Comparison of ENCODE assay signal across 15 cellular contexts in genomic region chr10:13706175-13706574, GRCh38.
A peak's percentile ranks its signal among the peaks of the same experiment; 100 is the strongest.
DNase-seq lines count a peak whose midpoint lies in the region; ATAC-seq and TF ChIP-seq lines count a peak whose summit lies in the region.
"Had no signal": no experiment of that assay in that cellular context is flagged by ENCODE, and none has a peak within 500 bp of the region (broad histone marks: within the 10 kb centered on the region; RNA-seq: fewer than 3 reads in every experiment).

No MANE protein-coding gene starts in this region.

- H3K79me2 ChIP-seq in osteoblast (ENCODE audit: insufficient read depth, low read length), result peaks cover 68% of the 10 kb centered on the region

- no peaks in the 10 kb centered on the region for H4K20me1 ChIP-seq in BLaER1 treated with 17β-estradiol and CSF1 and Interleukin-3, amounts not matched to agents 10 nM and 100 nM
- H4K20me1 ChIP-seq in osteoblast (ENCODE audit: insufficient read depth, low read length), result peaks cover 20% of the 10 kb centered on the region

- H3K9ac ChIP-seq in BLaER1 treated with 17β-estradiol and CSF1 and Interleukin-3, amounts not matched to agents 10 nM and 100 nM, result peak overlapping the region in 5 of 11 experiments; percentile 62 to 70 (median 69); a peak in 6 of 22 replicates
- no peak overlapping the region for H3K9ac ChIP-seq in SK-N-MC (ENCODE audit: insufficient read length)

- peak overlapping the region in 7 of 10 experiments; percentile 51 to 72 (median 59); a peak in 12 of 20 replicates for H3K4me3 ChIP-seq in BLaER1 treated with 17β-estradiol and CSF1 and Interleukin-3, amounts not matched to agents 10 nM and 100 nM
- H3K4me3 ChIP-seq in SK-N-MC, result peak overlapping the region; percentile 77; the same call in 1 of the 2 replicates
- peak overlapping the region; percentile 96 for H3K4me3 ChIP-seq in fibroblast of mammary gland (ENCODE audit: control insufficient read depth, low read depth, low read length)
- peak overlapping the region; percentile 84 for H3K4me3 ChIP-seq in osteoblast (ENCODE audit: insufficient read depth, low read length)
- H3K4me3 ChIP-seq: HAP-1 had no signal

- TF ChIP-seq CTCF in fibroblast of mammary gland (conservative IDR thresholded peaks at IDR 0.05; ENCODE audit: control insufficient read depth, insufficient read depth, low read depth, low read length) (no peak), osteoblast (IDR thresholded peaks at IDR 0.05; ENCODE audit: extremely low read depth, low read depth, low read length) (no peak)

- no peaks in the 10 kb centered on the region for H3K9me3 ChIP-seq in BLaER1 treated with 17β-estradiol and CSF1 and Interleukin-3, amounts not matched to agents 10 nM and 100 nM (replicated peaks in 1 of 11)
- H3K9me3 ChIP-seq in SK-N-MC (ENCODE audit: low read depth, low read length), result no peaks in the 10 kb centered on the region
- H3K9me3 ChIP-seq in osteoblast (ENCODE audit: low read depth, low read length), result no peaks in the 10 kb centered on the region
- H3K9me3 ChIP-seq: HAP-1, neutrophil had no signal

- H3K27ac ChIP-seq in BLaER1 treated with 17β-estradiol and CSF1 and Interleukin-3, amounts not matched to agents 10 nM and 100 nM, result no peak overlapping the region
- no peak overlapping the region for H3K27ac ChIP-seq in SK-N-MC
- peak overlapping the region; percentile 51 for H3K27ac ChIP-seq in osteoblast (ENCODE audit: low read depth, low read length)
- H3K27ac ChIP-seq: HL-60, neutrophil had no signal

- no peak for ATAC-seq in activated CD4-positive, CD25-positive, alpha-beta regulatory T cell treated with anti-CD3 and anti-CD28 coated beads, Interleukin-2, amount 50 U/mL, for 24 hours
- ATAC-seq in HG02852 (IDR thresholded peaks at IDR 0.05; ENCODE audit: unreplicated experiment), result no peak

- no peaks in the 10 kb centered on the region for H3K27me3 ChIP-seq in BLaER1 treated with 17β-estradiol and CSF1 and Interleukin-3, amounts not matched to agents 10 nM and 100 nM
- H3K27me3 ChIP-seq in osteoblast (ENCODE audit: insufficient read depth, low read length), result no peaks in the 10 kb centered on the region

- peaks cover 44 to 69% (median 61%) of the 10 kb centered on the region in 10 experiments for H3K4me1 ChIP-seq in BLaER1 treated with 17β-estradiol and CSF1 and Interleukin-3, amounts not matched to agents 10 nM and 100 nM
- peaks cover 32% of the 10 kb centered on the region for H3K4me1 ChIP-seq in osteoblast (ENCODE audit: insufficient read depth, low read length)
- H3K4me1 ChIP-seq: HAP-1 had no signal

- no peak for DNase-seq in SK-N-MC (ENCODE audit: low read depth, low spot score)
- no peak for DNase-seq in fibroblast of mammary gland (ENCODE audit: low read depth)
- no peak for DNase-seq in osteoblast (ENCODE audit: insufficient read length, low spot score, missing footprints)
- DNase-seq in NCI-H146 treated with DMSO at 0.1 percent for 48 hours (lab: John Stamatoyannopoulos, UW; ENCODE audit: unreplicated experiment), result no peak
- DNase-seq in stimulated activated naive CD4-positive, alpha-beta T cell (lab: John Stamatoyannopoulos, UW), result no peak
- DNase-seq: activated CD4-positive, CD25-positive, alpha-beta regulatory T cell treated with anti-CD3 and anti-CD28 coated beads, Interleukin-2, amount 50 U/mL, for 72 hours; CD4-positive, alpha-beta memory T cell; foreskin fibroblast; NCI-H1930 had no signal

- peak overlapping the region; percentile 86 to 96 (median 92); a peak in 20 of 22 replicates for H3K4me2 ChIP-seq in BLaER1 treated with 17β-estradiol and CSF1 and Interleukin-3, amounts not matched to agents 10 nM and 100 nM
- H3K4me2 ChIP-seq in osteoblast (ENCODE audit: insufficient read depth, low read length), result peak overlapping the region; percentile 90

- no peak overlapping the region for H2AFZ ChIP-seq in osteoblast (ENCODE audit: low read length)

- peaks cover 0 to 10% (median 0%) of the 10 kb centered on the region in 11 experiments; a peak in 5 of 22 replicates for H3K36me3 ChIP-seq in BLaER1 treated with 17β-estradiol and CSF1 and Interleukin-3, amounts not matched to agents 10 nM and 100 nM
- H3K36me3 ChIP-seq in SK-N-MC (ENCODE audit: insufficient read depth, low read length), result no peaks in the 10 kb centered on the region
- H3K36me3 ChIP-seq in osteoblast (ENCODE audit: insufficient read depth, low read length), result peaks cover 35% of the 10 kb centered on the region
- H3K36me3 ChIP-seq: HAP-1, neutrophil had no signal
